In the genomic region with DNA sequence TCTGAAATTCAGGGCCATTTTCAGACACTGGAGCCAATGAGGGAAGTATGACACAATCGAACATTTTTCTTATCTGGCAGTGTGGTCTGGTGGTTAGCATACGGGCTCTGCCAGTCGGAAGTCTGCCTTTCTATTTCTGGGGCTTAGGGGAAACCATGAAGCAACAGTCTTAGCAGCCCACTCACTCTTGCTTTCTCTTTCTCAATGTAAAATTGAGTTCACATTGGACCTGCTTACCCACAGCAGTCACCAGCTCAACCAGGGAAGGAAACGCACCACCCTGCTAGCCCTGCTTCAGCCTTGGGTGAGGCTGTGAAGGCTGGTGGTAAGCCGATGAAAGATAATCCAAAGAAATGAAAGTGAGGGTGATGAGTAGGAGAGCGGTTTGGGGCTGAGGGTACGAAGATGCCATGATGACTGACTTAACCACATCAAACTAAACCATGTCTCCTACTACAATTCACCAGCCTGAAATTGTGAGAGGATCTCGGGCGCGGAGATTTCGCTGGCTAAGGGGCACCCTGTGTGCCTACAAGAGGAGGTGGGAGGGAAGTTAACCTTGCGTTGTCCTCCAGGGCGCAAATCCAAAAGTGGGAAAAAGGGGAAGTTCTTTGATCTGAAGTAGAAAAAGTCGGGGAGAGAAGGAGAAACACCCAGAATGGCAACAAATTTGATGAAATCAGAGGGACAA, we compare ENCODE assay signal across 8 cellular contexts. TPM values are rescaled to one million over a fixed set of nuclear protein-coding genes. Genes with fewer than 3 reads are reported as not detected.
DNase-seq lines count a peak whose midpoint lies in the region; ATAC-seq, FAIRE-seq and TF ChIP-seq lines count a peak whose summit lies in the region.

No MANE protein-coding gene starts in this region.

- H3K36me3 ChIP-seq in gastrocnemius medialis: no peaks in the 10 kb centered on the region
- H3K36me3 ChIP-seq in tibial nerve: no peaks in the 10 kb centered on the region
- H3K36me3 ChIP-seq in transverse colon: no peaks in the 10 kb centered on the region

- intact Hi-C loops in gastrocnemius medialis (cut with DNase I; ENCODE audit: low total_unique reads) (no loop called here), transverse colon (cut with DNase I; ENCODE audit: low total_unique reads) (no loop called here)

- TF ChIP-seq CTCF in gastrocnemius medialis (IDR thresholded peaks at IDR 0.05 in 4 of 5, conservative IDR thresholded peaks at IDR 0.05 in 1 of 5) (no peak), tibial nerve (IDR thresholded peaks at IDR 0.05) (no peak), transverse colon (IDR thresholded peaks at IDR 0.05) (no peak)

- DNase-seq in GM18507 (ENCODE audit: extremely low spot score, insufficient read length, low read depth): peak; percentile 47
- peak; percentile 99 for DNase-seq in SIG-M5 treated with dmso at 0.1 percent for 504 hours (lab: John Stamatoyannopoulos, UW; ENCODE audit: unreplicated experiment)
- DNase-seq in activated naive CD4-positive, alpha-beta T cell treated with anti-CD3 and anti-CD28 coated beads, Interleukin-2, amount 50 U/mL, for 16 hours: peak; percentile 81
- no peak for DNase-seq in gastrocnemius medialis
- no peak for DNase-seq in tibial nerve (ENCODE audit: low spot score in 2 of 2)
- DNase-seq in NCI-H2107 treated with DMSO at 0.1 percent for 48 hours (lab: John Stamatoyannopoulos, UW; ENCODE audit: unreplicated experiment): no peak
- DNase-seq in transverse colon: no peak

- TF ChIP-seq EP300 in tibial nerve (IDR thresholded peaks at IDR 0.05): peak in 1 of 2 donors; percentile 24
- no peak for TF ChIP-seq EP300 in transverse colon (IDR thresholded peaks at IDR 0.05; ENCODE audit: low read depth)

- peak; percentile 93 for FAIRE-seq in GM18507 (lab: Jason Lieb, UNC)

- in situ Hi-C loops in gastrocnemius medialis (cut with MboI; ENCODE audit: low sequenced_read_pairs in 4 of 4): no loop called here
- in situ Hi-C loops in transverse colon (cut with MboI; ENCODE audit: low pct_ligation_motif_present in 1 of 4, low pct_unique_long_range_greater_than_20kb in 1 of 4, low sequenced_read_pairs in 3 of 4): no loop called here

- 75 to 82% methylated on average over 14 of the region's 14 CpGs for WGBS in tibial nerve, 2 donors
- 62 to 69% methylated on average over 11 to 14 of the region's 14 CpGs for WGBS in transverse colon (ENCODE audit: low coverage in 1 of 2), 2 donors

- H3K4me1 ChIP-seq in gastrocnemius medialis (peaks cover 8 to 23% of the 10 kb centered on the region in 2 donors), tibial nerve (peaks cover 0 to 8% (median under 1%) of the 10 kb centered on the region in 4 donors), transverse colon (peaks cover 0 to under 1% (median 0%) of the 10 kb centered on the region in 4 donors)

- H3K27ac ChIP-seq in gastrocnemius medialis (peak overlapping the region in 3 of 4 donors; percentile 42 to 73 (median 69)), tibial nerve (peak overlapping the region in 2 of 4 donors; percentile 20), transverse colon (peak overlapping the region in 1 of 4 donors; percentile 32)

- H3K9me3 ChIP-seq in gastrocnemius medialis (no peaks in the 10 kb centered on the region), tibial nerve (no peaks in the 10 kb centered on the region), transverse colon (no peaks in the 10 kb centered on the region)

- TF ChIP-seq POLR2A in gastrocnemius medialis (IDR thresholded peaks at IDR 0.05) (no peak), tibial nerve (IDR thresholded peaks at IDR 0.05) (peak in 1 of 2 donors; percentile 9), transverse colon (IDR thresholded peaks at IDR 0.05) (no peak)

- peak; percentile 85 for ATAC-seq in HG02852 (IDR thresholded peaks at IDR 0.05; ENCODE audit: unreplicated experiment)
- no peak for ATAC-seq in gastrocnemius medialis

- H3K27me3 ChIP-seq in gastrocnemius medialis (no peaks in the 10 kb centered on the region), tibial nerve (no peaks in the 10 kb centered on the region), transverse colon (peaks cover 5% of the 10 kb centered on the region)

- H3K4me3 ChIP-seq in gastrocnemius medialis: no peak overlapping the region
- peak overlapping the region in 2 of 4 donors; percentile 18 to 26 for H3K4me3 ChIP-seq in tibial nerve
- no peak overlapping the region for H3K4me3 ChIP-seq in transverse colon

RNA-seq across cellular contexts. Expression of a gene that starts 2.0 kb away (rescaled TPM):
- total RNA-seq in gastrocnemius medialis: 10 to 100 TPM in 3 of 4 donors, 1 to 10 TPM in 1; 5.3 to 41.9 (median 19.2) TPM
- total RNA-seq in tibial nerve: 10 to 100 TPM in 3 of 4 donors, 1 to 10 TPM in 1; 8.4 to 37.4 (median 19.3) TPM
- total RNA-seq in transverse colon: 10 to 100 TPM in 1 of 4 donors, 1 to 10 TPM in 3; 1.4 to 18.0 (median 4.0) TPM

Comparison
In these comparisons a context has a peak if more than half of its experiments do, and no peak if none do; other contexts are left out.
1. DNase-seq: peak in GM18507 (single experiment), SIG-M5 treated with dmso at 0.1 percent for 504 hours (single experiment) and activated naive CD4-positive, alpha-beta T cell treated with anti-CD3 and anti-CD28 coated beads, Interleukin-2, amount 50 U/mL, for 16 hours (single experiment); none in gastrocnemius medialis (0 of 2), tibial nerve (0 of 2), NCI-H2107 treated with DMSO at 0.1 percent for 48 hours (single experiment) and transverse colon (single experiment).